ENCODE assay signal across 9 cellular contexts in genomic region chr11:43943931-43944751, GRCh38.
DNase-seq lines count a peak whose midpoint lies in the region; ATAC-seq lines count a peak whose summit lies in the region.
"Had no signal": no experiment of that assay in that cellular context is flagged by ENCODE, and none has a peak within 500 bp of the region (broad histone marks: within the 10 kb centered on the region; RNA-seq: fewer than 3 reads in every experiment).

No MANE protein-coding gene starts in this region.

- no peaks in the 10 kb centered on the region for H3K9me3 Mint-ChIP-seq in activated naive CD8-positive, alpha-beta T cell treated with anti-CD3 and anti-CD28 coated beads, Interleukin-2, amount 50 U/mL, for 24 hours
- H3K9me3 Mint-ChIP-seq: dendritic cell treated with granulocyte-macrophage colony-stimulating factor and Interleukin-4, amounts not matched to agents 40 ng/mL and 50 ng/mL, for 4 days had no signal

- peaks cover 64% of the 10 kb centered on the region for H3K27me3 Mint-ChIP-seq in activated naive CD8-positive, alpha-beta T cell treated with anti-CD3 and anti-CD28 coated beads, Interleukin-2, amount 50 U/mL, for 24 hours

- peak; percentile 43 for DNase-seq in activated naive CD4-positive, alpha-beta T cell treated with Interleukin-2 at 50 U/mL for 16 hours
- DNase-seq in activated naive CD4-positive, alpha-beta T cell (lab: John Stamatoyannopoulos, UW) = no peak
- DNase-seq in activated naive CD8-positive, alpha-beta T cell treated with anti-CD3 and anti-CD28 coated beads, Interleukin-2, amount 50 U/mL, for 24 hours = peak; percentile 51
- peak; percentile 28 to 44 for DNase-seq in stimulated activated CD4-positive, alpha-beta T cell treated with anti-CD3 and anti-CD28 coated beads, Interleukin-2, amount 100 ng/mL, for 24 hours
- no peak for DNase-seq in NCI-H2107 (lab: John Stamatoyannopoulos, UW)
- DNase-seq in activated effector memory CD4-positive, alpha-beta T cell treated with anti-CD3 and anti-CD28 coated beads, Interleukin-2, amount 50 U/mL, for 16 hours = no peak

- H3K4me3 ChIP-seq in iPS-18c (ENCODE audit: insufficient read depth, low read depth, low read length) = peak overlapping the region; percentile 51; the same call in 1 of the 2 replicates

- peaks cover 2% of the 10 kb centered on the region for H3K9me3 ChIP-seq in iPS-18c (ENCODE audit: control insufficient read depth, insufficient read depth, low read length)

- H3K4me1 Mint-ChIP-seq in activated naive CD8-positive, alpha-beta T cell treated with anti-CD3 and anti-CD28 coated beads, Interleukin-2, amount 50 U/mL, for 24 hours = peaks cover 16% of the 10 kb centered on the region

- ATAC-seq in activated naive CD8-positive, alpha-beta T cell treated with anti-CD3 and anti-CD28 coated beads, Interleukin-2, amount 50 U/mL, for 24 hours = peak; percentile 71
- no peak for ATAC-seq in HG02759 (IDR thresholded peaks at IDR 0.05; ENCODE audit: unreplicated experiment)

- no peak overlapping the region for H3K27ac Mint-ChIP-seq in activated naive CD8-positive, alpha-beta T cell treated with anti-CD3 and anti-CD28 coated beads, Interleukin-2, amount 50 U/mL, for 24 hours
- H3K27ac Mint-ChIP-seq: dendritic cell treated with granulocyte-macrophage colony-stimulating factor and Interleukin-4, amounts not matched to agents 40 ng/mL and 50 ng/mL, for 4 days had no signal

- H3K36me3 Mint-ChIP-seq in activated naive CD8-positive, alpha-beta T cell treated with anti-CD3 and anti-CD28 coated beads, Interleukin-2, amount 50 U/mL, for 24 hours (ENCODE audit: low read depth) = no peaks in the 10 kb centered on the region

- peak overlapping the region; percentile 58 for H3K4me3 Mint-ChIP-seq in activated naive CD8-positive, alpha-beta T cell treated with anti-CD3 and anti-CD28 coated beads, Interleukin-2, amount 50 U/mL, for 24 hours

Comparison
In these comparisons a context has a peak if more than half of its experiments do, and no peak if none do; other contexts are left out.
1. DNase-seq: peak in activated naive CD4-positive, alpha-beta T cell treated with Interleukin-2 at 50 U/mL for 16 hours (single experiment), activated naive CD8-positive, alpha-beta T cell treated with anti-CD3 and anti-CD28 coated beads, Interleukin-2, amount 50 U/mL, for 24 hours (single experiment) and stimulated activated CD4-positive, alpha-beta T cell treated with anti-CD3 and anti-CD28 coated beads, Interleukin-2, amount 100 ng/mL, for 24 hours (2 of 2); none in activated naive CD4-positive, alpha-beta T cell (0 of 4), NCI-H2107 (single experiment) and activated effector memory CD4-positive, alpha-beta T cell treated with anti-CD3 and anti-CD28 coated beads, Interleukin-2, amount 50 U/mL, for 16 hours (single experiment).